ENCODE assay signal across 19 cellular contexts in genomic region chr7:80766724-80767123, GRCh38.
DNase-seq lines count a peak whose midpoint lies in the region; ATAC-seq and TF ChIP-seq lines count a peak whose summit lies in the region.
"Had no signal": no experiment of that assay in that cellular context is flagged by ENCODE, and none has a peak within 500 bp of the region (broad histone marks: within the 10 kb centered on the region; RNA-seq: fewer than 3 reads in every experiment).

No MANE protein-coding gene starts in this region.

- ATAC-seq in SK-N-SH treated with all-trans-retinoic acid at 6 μM for 48 hours (no peak), GM19324 (IDR thresholded peaks at IDR 0.05; ENCODE audit: low FRiP score, unreplicated experiment) (no peak), natural killer cell (no peak), HG03196 (IDR thresholded peaks at IDR 0.05; ENCODE audit: unreplicated experiment) (no peak)

- no peak for TF ChIP-seq POLR2A in ovary (IDR thresholded peaks at IDR 0.05)
- TF ChIP-seq POLR2A in uterus (IDR thresholded peaks at IDR 0.05): no peak

- intact Hi-C loops in ovary (cut with DNase I) (no loop called here), uterus (cut with DNase I; ENCODE audit: low total_unique reads) (no loop called here), natural killer cell (cut with micrococcal nuclease) (no loop called here)

- peaks cover 16 to 18% of the 10 kb centered on the region in 2 donors for H3K4me1 Mint-ChIP-seq in natural killer cell
- H3K4me1 Mint-ChIP-seq: CD4-positive, CD25-positive, alpha-beta regulatory T cell had no signal

- peak overlapping the region; percentile 6 for H3K27ac ChIP-seq in mesodermal cell (ENCODE audit: low read depth, low read length, severe bottlenecking)
- no peak overlapping the region for H3K27ac ChIP-seq in ovary
- peak overlapping the region; percentile 64 to 70 for H3K27ac ChIP-seq in uterus
- H3K27ac ChIP-seq: Peyer's patch, SJCRH30 had no signal

- TF ChIP-seq CTCF in ovary (IDR thresholded peaks at IDR 0.05) (no peak), uterus (IDR thresholded peaks at IDR 0.05) (no peak), natural killer cell (IDR thresholded peaks at IDR 0.05) (no peak)

- 85 to 96% methylated on average over 3 to 4 of the region's 5 CpGs for WGBS in mesodermal cell (ENCODE audit: insufficient coverage in 2 of 2), 2 experiments
- 35 to 45% (median 38%) methylated on average over 5 of the region's 5 CpGs for WGBS in ovary, 3 donors

- H3K27me3 ChIP-seq in MG63: no peaks in the 10 kb centered on the region
- H3K27me3 ChIP-seq in ovary: no peaks in the 10 kb centered on the region
- no peaks in the 10 kb centered on the region for H3K27me3 ChIP-seq in uterus
- H3K27me3 ChIP-seq: BE2C, Peyer's patch, SJCRH30 had no signal

- peaks cover 0 to 3% of the 10 kb centered on the region in 2 donors for H3K9me3 Mint-ChIP-seq in natural killer cell

- no peak overlapping the region for H3K4me3 ChIP-seq in MG63
- no peak overlapping the region for H3K4me3 ChIP-seq in mesodermal cell (ENCODE audit: extremely low read depth, insufficient read depth, low read length, poor library complexity, severe bottlenecking)
- H3K4me3 ChIP-seq in ovary: no peak overlapping the region
- no peak overlapping the region for H3K4me3 ChIP-seq in uterus
- H3K4me3 ChIP-seq: Peyer's patch, SJCRH30 had no signal

- H3K36me3 ChIP-seq in MG63 (peaks cover 17% of the 10 kb centered on the region), mesodermal cell (ENCODE audit: control insufficient read depth, insufficient read depth, low read length) (peaks cover 6% of the 10 kb centered on the region), ovary (no peaks in the 10 kb centered on the region), uterus (no peaks in the 10 kb centered on the region)
- H3K36me3 ChIP-seq: BE2C, Peyer's patch had no signal

- no peaks in the 10 kb centered on the region for H3K27me3 Mint-ChIP-seq in natural killer cell (ENCODE audit: low read depth in 2 of 2)
- H3K27me3 Mint-ChIP-seq: CD4-positive, CD25-positive, alpha-beta regulatory T cell had no signal

- DNase-seq in MG63 (peak; percentile 9), ovary (peak; percentile 29 to 75 (median 39)), uterus (peak; percentile 31 to 42), natural killer cell (no peak)
- DNase-seq: BE2C; CD4-positive, CD25-positive, alpha-beta regulatory T cell; DMS79; KBM-7; NCI-H1105; NCI-H2029 treated with DMSO at 0.1 percent for 48 hours; NCI-H226; NCI-H510A treated with DMSO at 0.1 percent for 48 hours; NCI-H748 treated with DMSO at 0.1 percent for 48 hours; Peyer's patch; SJCRH30 had no signal

- H3K4me3 Mint-ChIP-seq in natural killer cell: no peak overlapping the region
- H3K4me3 Mint-ChIP-seq: CD4-positive, CD25-positive, alpha-beta regulatory T cell had no signal

- no peak overlapping the region for H3K27ac Mint-ChIP-seq in natural killer cell
- H3K27ac Mint-ChIP-seq: CD4-positive, CD25-positive, alpha-beta regulatory T cell had no signal

- no peaks in the 10 kb centered on the region for H3K36me3 Mint-ChIP-seq in natural killer cell
- H3K36me3 Mint-ChIP-seq: CD4-positive, CD25-positive, alpha-beta regulatory T cell had no signal

- H3K4me1 ChIP-seq in mesodermal cell (ENCODE audit: control insufficient read depth, insufficient read depth, low read length, poor library complexity, severe bottlenecking) (peaks cover 12% of the 10 kb centered on the region), ovary (ENCODE audit: insufficient read depth) (peaks cover 4% of the 10 kb centered on the region), uterus (peaks cover 11 to 12% of the 10 kb centered on the region in 2 donors)
- H3K4me1 ChIP-seq: Peyer's patch, SJCRH30 had no signal

- H3K9me3 ChIP-seq in MG63 (no peaks in the 10 kb centered on the region), mesodermal cell (ENCODE audit: control insufficient read depth, low read length) (no peaks in the 10 kb centered on the region), ovary (no peaks in the 10 kb centered on the region), uterus (no peaks in the 10 kb centered on the region)
- H3K9me3 ChIP-seq: BE2C, Peyer's patch, SJCRH30 had no signal

- no peak for TF ChIP-seq EP300 in ovary (IDR thresholded peaks at IDR 0.05)

TF ChIP-seq in SK-N-SH treated with all-trans-retinoic acid at 6 μM for 48 hours, 23 proteins besides CTCF, POLR2A, EP300 and RAD21 (continues in another document):
- TF ChIP-seq OSR1 (CRISPR knock-in tag; IDR thresholded peaks at IDR 0.05) (no peak), ESRRG (CRISPR knock-in tag; IDR thresholded peaks at IDR 0.05) (no peak), ISL1 (CRISPR knock-in tag; IDR thresholded peaks at IDR 0.05) (no peak), ARNTL (CRISPR knock-in tag; IDR thresholded peaks at IDR 0.05; ENCODE audit: borderline replicate concordance, low read depth) (no peak), SNAI2 (CRISPR knock-in tag; IDR thresholded peaks at IDR 0.05) (no peak), ZFP3 (CRISPR knock-in tag; IDR thresholded peaks at IDR 0.05) (no peak), ZC3H10 (CRISPR knock-in tag; IDR thresholded peaks at IDR 0.05) (no peak), CSRNP3 (CRISPR knock-in tag; IDR thresholded peaks at IDR 0.05) (no peak), RARB (CRISPR knock-in tag; IDR thresholded peaks at IDR 0.05) (no peak), ZNF8 (CRISPR knock-in tag; IDR thresholded peaks at IDR 0.05) (no peak), ZNF70 (CRISPR knock-in tag; IDR thresholded peaks at IDR 0.05) (no peak), CREB5 (CRISPR knock-in tag; IDR thresholded peaks at IDR 0.05; ENCODE audit: low read depth) (no peak), CSDC2 (CRISPR knock-in tag; IDR thresholded peaks at IDR 0.05) (no peak), PPARA (CRISPR knock-in tag; IDR thresholded peaks at IDR 0.05; ENCODE audit: borderline replicate concordance) (no peak), PATZ1 (CRISPR knock-in tag; IDR thresholded peaks at IDR 0.05; ENCODE audit: borderline replicate concordance) (no peak), TOX (CRISPR knock-in tag; IDR thresholded peaks at IDR 0.05; ENCODE audit: borderline replicate concordance) (no peak)

Comparison
In these comparisons a context has a peak if more than half of its experiments do, and no peak if none do; other contexts are left out.
1. H3K27ac ChIP-seq: peak in mesodermal cell (single experiment) and uterus (2 of 2); none in ovary (0 of 2).